ENCODE assay signal across 13 cellular contexts in the genomic region with DNA sequence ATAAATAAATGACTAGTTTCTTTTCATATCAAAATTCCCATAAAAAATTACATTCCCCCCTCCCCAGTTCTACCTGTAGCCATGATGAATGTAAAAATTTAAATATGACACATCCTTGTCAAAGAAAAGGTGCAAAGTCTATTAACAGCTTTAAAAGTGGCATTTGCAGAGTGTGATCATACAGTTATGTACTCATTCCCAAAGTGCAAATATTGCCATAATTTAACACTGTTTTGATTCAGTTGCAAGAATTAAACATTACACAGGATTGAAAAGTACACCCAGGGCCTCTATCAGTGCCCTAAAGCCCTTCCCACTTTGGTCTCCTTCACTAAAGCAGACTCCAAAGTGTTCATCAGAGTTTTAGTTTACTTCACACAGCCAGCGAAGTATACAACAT. TPM values are rescaled to one million over a fixed set of nuclear protein-coding genes. Genes with fewer than 3 reads are reported as not detected.
DNase-seq lines count a peak whose midpoint lies in the region; ATAC-seq and TF ChIP-seq lines count a peak whose summit lies in the region.
"Had no signal": no experiment of that assay in that cellular context is flagged by ENCODE, and none has a peak within 500 bp of the region (broad histone marks: within the 10 kb centered on the region; RNA-seq: fewer than 3 reads in every experiment).

No MANE protein-coding gene starts in this region.

- H3K4me3 ChIP-seq in HCT116 (replicated peaks in 1 of 2; ENCODE audit: low read depth in 1 of 2, low read length in 2 of 2) (no peak overlapping the region), smooth muscle cell (no peak overlapping the region), BE2C (ENCODE audit: low read depth, low read length) (no peak overlapping the region)
- H3K4me3 ChIP-seq: SJSA1 had no signal

- TF ChIP-seq CTCF in HCT116 (IDR thresholded peaks at IDR 0.05 in 2 of 3, conservative IDR thresholded peaks at IDR 0.05 in 1 of 3; ENCODE audit: borderline replicate concordance in 1 of 3, insufficient read depth in 1 of 3, low read depth in 2 of 3, low read length in 2 of 3) = no peak
- TF ChIP-seq CTCF in smooth muscle cell (IDR thresholded peaks at IDR 0.05; ENCODE audit: borderline replicate concordance, insufficient read depth, poor library complexity, severe bottlenecking) = no peak
- TF ChIP-seq CTCF in BE2C (IDR thresholded peaks at IDR 0.05; ENCODE audit: low read depth, low read length) = no peak

- peaks cover 12% of the 10 kb centered on the region for H3K36me3 Mint-ChIP-seq in activated naive CD4-positive, alpha-beta T cell treated with anti-CD3 and anti-CD28 coated beads, Interleukin-2, amount 50 U/mL, for 24 hours
- H3K36me3 Mint-ChIP-seq in activated naive CD8-positive, alpha-beta T cell treated with anti-CD3 and anti-CD28 coated beads, Interleukin-2, amount 50 U/mL, for 24 hours (ENCODE audit: low read depth) = peaks cover 43% of the 10 kb centered on the region

- ATAC-seq in HCT116 (no peak), left ventricle myocardium superior (no peak)
- no peak for ATAC-seq in activated naive CD8-positive, alpha-beta T cell treated with anti-CD3 and anti-CD28 coated beads, Interleukin-2, amount 50 U/mL, for 24 hours

- H3K79me2 ChIP-seq in HCT116 (ENCODE audit: insufficient read depth, low read length) (no peaks in the 10 kb centered on the region), smooth muscle cell (ENCODE audit: low read depth) (peaks cover 10% of the 10 kb centered on the region)

- H3K27me3 ChIP-seq in HCT116 (ENCODE audit: insufficient read depth, low read length) (no peaks in the 10 kb centered on the region), smooth muscle cell (ENCODE audit: low read depth) (no peaks in the 10 kb centered on the region), BE2C (no peaks in the 10 kb centered on the region)
- H3K27me3 ChIP-seq: SJSA1 had no signal

- H3K4me2 ChIP-seq in HCT116 (ENCODE audit: low read length) (no peak overlapping the region), smooth muscle cell (no peak overlapping the region)

- H3K27me3 Mint-ChIP-seq in activated naive CD4-positive, alpha-beta T cell treated with anti-CD3 and anti-CD28 coated beads, Interleukin-2, amount 50 U/mL, for 24 hours = no peaks in the 10 kb centered on the region
- H3K27me3 Mint-ChIP-seq in activated naive CD8-positive, alpha-beta T cell treated with anti-CD3 and anti-CD28 coated beads, Interleukin-2, amount 50 U/mL, for 24 hours = no peaks in the 10 kb centered on the region

- POLR2A ChIA-PET in HCT116 (lab: Charles Lee) = interaction anchor here (1.0 kb wide), 1 partner anchor 159 kb away, joined by 3 read pairs; no protein-coding TSS in a partner anchor

- H3K9me3 ChIP-seq in HCT116 (ENCODE audit: control insufficient read depth in 1 of 2, insufficient read depth in 1 of 2, low read depth in 1 of 2, low read length in 2 of 2) = no peaks in the 10 kb centered on the region
- no peaks in the 10 kb centered on the region for H3K9me3 ChIP-seq in smooth muscle cell (replicated peaks; ENCODE audit: low read depth)
- no peaks in the 10 kb centered on the region for H3K9me3 ChIP-seq in BE2C
- H3K9me3 ChIP-seq: SJSA1 had no signal

- H2AFZ ChIP-seq in HCT116 (ENCODE audit: low read depth, low read length, poor library complexity, severe bottlenecking) = no peak overlapping the region
- H2AFZ ChIP-seq in smooth muscle cell (ENCODE audit: low read depth) = no peak overlapping the region

- H3F3A ChIP-seq in smooth muscle cell (ENCODE audit: low read depth) = peaks cover 28% of the 10 kb centered on the region

- TSS peak; percentile 29 for BruUV-seq in HCT116 (replicated peaks; lab: Mats Ljungman, UMichigan)

- H3K9ac ChIP-seq in HCT116 (ENCODE audit: low read length) (no peak overlapping the region), smooth muscle cell (ENCODE audit: low read depth) (no peak overlapping the region)

- CTCF ChIA-PET in HCT116 (lab: Charles Lee) = interaction anchor here (0.8 to 3.6 kb wide), 15 partner anchors 10 to 830 kb away, joined by 3 to 108 read pairs (median 6); no protein-coding TSS in a partner anchor

- no peak overlapping the region for H3K4me3 Mint-ChIP-seq in activated naive CD4-positive, alpha-beta T cell treated with anti-CD3 and anti-CD28 coated beads, Interleukin-2, amount 50 U/mL, for 24 hours
- no peak overlapping the region for H3K4me3 Mint-ChIP-seq in activated naive CD8-positive, alpha-beta T cell treated with anti-CD3 and anti-CD28 coated beads, Interleukin-2, amount 50 U/mL, for 24 hours

- DNase-seq in activated naive CD4-positive, alpha-beta T cell (lab: John Stamatoyannopoulos, UW) = no peak
- DNase-seq in HCT116 (ENCODE audit: low read depth, low spot score) (no peak), smooth muscle cell (lab: John Stamatoyannopoulos, UW; ENCODE audit: unreplicated experiment) (no peak), left ventricle myocardium superior (no peak), DMS79 treated with DMSO at 0.1 percent for 48 hours (lab: John Stamatoyannopoulos, UW) (no peak), BE2C (no peak)
- no peak for DNase-seq in activated naive CD8-positive, alpha-beta T cell treated with anti-CD3 and anti-CD28 coated beads, Interleukin-2, amount 50 U/mL, for 24 hours
- DNase-seq: COR-L47, H7, NCI-H1436, RPMI8226 had no signal

- H3K9me2 ChIP-seq in HCT116 (ENCODE audit: insufficient read depth) = no peaks in the 10 kb centered on the region

- H3K36me3 ChIP-seq in HCT116 (ENCODE audit: control insufficient read depth in 1 of 2, insufficient read depth in 2 of 2, low read length in 2 of 2) (peaks cover 8 to 13% of the 10 kb centered on the region in 2 experiments; a peak in 3 of 4 replicates), smooth muscle cell (ENCODE audit: low read depth) (no peaks in the 10 kb centered on the region), BE2C (peaks cover 66% of the 10 kb centered on the region)

- peak overlapping the region; percentile 55 for H3K27ac Mint-ChIP-seq in activated naive CD4-positive, alpha-beta T cell treated with anti-CD3 and anti-CD28 coated beads, Interleukin-2, amount 50 U/mL, for 24 hours
- H3K27ac Mint-ChIP-seq in activated naive CD8-positive, alpha-beta T cell treated with anti-CD3 and anti-CD28 coated beads, Interleukin-2, amount 50 U/mL, for 24 hours = peak overlapping the region; percentile 72

- H3K4me1 ChIP-seq in HCT116 (ENCODE audit: control insufficient read depth in 1 of 2, insufficient read depth in 2 of 2, low read length in 2 of 2) (no peaks in the 10 kb centered on the region), smooth muscle cell (ENCODE audit: low read depth) (no peaks in the 10 kb centered on the region), BE2C (no peaks in the 10 kb centered on the region; the same call in 1 of the 2 replicates)
- H3K4me1 ChIP-seq: SJSA1 had no signal

- RAD21 ChIA-PET in HCT116 (lab: Charles Lee; ENCODE audit: low non-redundant PET in 1 of 2, low total read pairs in 2 of 2, uncharacterized antibody in 2 of 2, unreplicated experiment in 2 of 2) = interaction anchor here (1.2 to 1.4 kb wide), 2 partner anchors 159 kb away, joined by 14 to 15 read pairs; no protein-coding TSS in a partner anchor

- WGBS in smooth muscle cell (ENCODE audit: low lambda C conversion rate) = 96% methylated on average over 1 of the region's 1 CpG

- H3K27ac ChIP-seq in HCT116 (ENCODE audit: low read depth, low read length) (no peak overlapping the region), smooth muscle cell (ENCODE audit: low read depth) (peak overlapping the region; percentile 23)
- H3K27ac ChIP-seq: SJSA1 had no signal

- TF ChIP-seq POLR2A in HCT116 (IDR thresholded peaks at IDR 0.05; ENCODE audit: borderline replicate concordance, extremely low read depth, insufficient read depth, insufficient read length) = no peak

- intact Hi-C loops in HCT116 (cut with micrococcal nuclease) (loop anchor here (1.0 to 10.0 kb wide), 3 partner anchors 285 to 830 kb away; no protein-coding TSS in a partner anchor), left ventricle myocardium superior (cut with micrococcal nuclease) (loop anchor here (10.0 kb wide), 1 partner anchor 127 kb away; no protein-coding TSS in a partner anchor)

- H4K20me1 ChIP-seq in HCT116 (ENCODE audit: insufficient read depth) = peaks cover 5% of the 10 kb centered on the region; the same call in 1 of the 2 replicates
- peaks cover 36% of the 10 kb centered on the region for H4K20me1 ChIP-seq in smooth muscle cell (ENCODE audit: low read depth)

- H3K4me1 Mint-ChIP-seq in activated naive CD4-positive, alpha-beta T cell treated with anti-CD3 and anti-CD28 coated beads, Interleukin-2, amount 50 U/mL, for 24 hours = peaks cover 50% of the 10 kb centered on the region
- H3K4me1 Mint-ChIP-seq in activated naive CD8-positive, alpha-beta T cell treated with anti-CD3 and anti-CD28 coated beads, Interleukin-2, amount 50 U/mL, for 24 hours = peaks cover 57% of the 10 kb centered on the region

- TF ChIP-seq RAD21 in HCT116 (IDR thresholded peaks at IDR 0.05; ENCODE audit: low read depth) = no peak

- no peaks in the 10 kb centered on the region for H3K9me3 Mint-ChIP-seq in activated naive CD4-positive, alpha-beta T cell treated with anti-CD3 and anti-CD28 coated beads, Interleukin-2, amount 50 U/mL, for 24 hours
- H3K9me3 Mint-ChIP-seq in activated naive CD8-positive, alpha-beta T cell treated with anti-CD3 and anti-CD28 coated beads, Interleukin-2, amount 50 U/mL, for 24 hours = no peaks in the 10 kb centered on the region

TF ChIP-seq in HCT116, 20 proteins besides CTCF, POLR2A, EP300 and RAD21 (continues in another document):
- TF ChIP-seq SP1 (IDR thresholded peaks at IDR 0.05; ENCODE audit: low read depth) = no peak
- no peak for TF ChIP-seq ZNF274 (IDR thresholded peaks at IDR 0.05; ENCODE audit: low read depth, low read length)

RNA-seq across cellular contexts. Expression of a gene that starts 51.8 kb away (rescaled TPM):
- total RNA-seq in HCT116 (2021; ENCODE audit: unreplicated experiment) (60.6 TPM), smooth muscle cell (74.3 and 74.8 TPM in 2 replicates), left ventricle myocardium superior (23.3 TPM)
- polyA plus RNA-seq in HCT116 (2012) = 37.3 and 38.5 TPM in 2 replicates
- polyA plus RNA-seq in smooth muscle cell = 24.3 and 25.0 TPM in 2 replicates
- 115 TPM for polyA plus RNA-seq in BE2C (2012; ENCODE audit: insufficient read depth, insufficient read length, low read depth)

RNA-seq across cellular contexts. Expression of a gene that starts 57.8 kb away (rescaled TPM):
- total RNA-seq in HCT116 (2021; ENCODE audit: unreplicated experiment) (0.30 TPM), smooth muscle cell (1.6 and 2.3 TPM in 2 replicates), left ventricle myocardium superior (8.5 TPM)
- not detected in 2 replicates for polyA plus RNA-seq in HCT116 (2012)
- 1.5 and 3.3 TPM in 2 replicates for polyA plus RNA-seq in smooth muscle cell
- 28.8 TPM for polyA plus RNA-seq in BE2C (2012; ENCODE audit: insufficient read depth, insufficient read length, low read depth)
